In the genomic region with DNA sequence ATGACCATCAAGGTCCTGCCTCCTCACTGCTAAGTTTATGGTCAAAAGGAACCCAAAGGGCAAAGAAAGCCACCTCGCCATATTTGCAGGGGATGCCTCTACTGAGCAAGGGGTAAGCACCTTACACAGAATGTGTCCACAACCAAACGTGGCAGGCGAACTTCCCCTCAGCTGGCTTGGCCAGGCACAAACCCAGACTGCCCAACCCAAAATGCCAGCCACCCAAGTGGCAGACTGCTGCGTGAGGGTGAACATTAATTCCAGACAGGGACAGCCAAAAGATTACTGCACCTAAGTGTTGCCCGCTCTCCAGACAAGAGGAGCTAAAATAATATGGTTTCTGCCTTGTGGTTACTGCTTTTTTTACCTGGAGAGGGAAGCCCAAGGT, we compare ENCODE assay signal across 14 cellular contexts. TPM values are rescaled to one million over a fixed set of nuclear protein-coding genes. Genes with fewer than 3 reads are reported as not detected.
DNase-seq lines count a peak whose midpoint lies in the region; ATAC-seq, FAIRE-seq and TF ChIP-seq lines count a peak whose summit lies in the region.
"Had no signal": no experiment of that assay in that cellular context is flagged by ENCODE, and none has a peak within 500 bp of the region (broad histone marks: within the 10 kb centered on the region; RNA-seq: fewer than 3 reads in every experiment).

No MANE protein-coding gene starts in this region.

- peak overlapping the region; percentile 41; the same call in 1 of the 2 replicates for H2BK20ac ChIP-seq in IMR-90 (ENCODE audit: low read depth, low read length)

- POLR2A ChIA-PET in IMR-90 (lab: Charles Lee; ENCODE audit: unreplicated experiment), result no interaction called here
- POLR2A ChIA-PET in naive thymus-derived CD8-positive, alpha-beta T cell (lab: Charles Lee), result no interaction called here

- no peaks in the 10 kb centered on the region for H3K9me3 Mint-ChIP-seq in naive thymus-derived CD8-positive, alpha-beta T cell
- H3K9me3 Mint-ChIP-seq: activated T-cell treated with anti-CD3 and anti-CD28 coated beads, Interleukin-2, amount 50 U/mL, for 4 hours had no signal

- H4K8ac ChIP-seq in IMR-90 (ENCODE audit: low read depth in 2 of 2, low read length in 2 of 2), result peak overlapping the region in 1 of 2 experiments; percentile 44; a peak in 3 of 4 replicates

- no TSS peak for BruUV-seq in IMR-90 (replicated peaks; lab: Mats Ljungman, UMichigan)

- peak overlapping the region; percentile 4 for H2AFZ ChIP-seq in IMR-90 (replicated peaks; ENCODE audit: low read length, poor library complexity)

- H2BK15ac ChIP-seq in IMR-90 (ENCODE audit: low read depth, low read length), result peak overlapping the region; percentile 62; the same call in 1 of the 3 replicates

- ATAC-seq in IMR-90 (ENCODE audit: low read depth), result no peak
- no peak for ATAC-seq in naive thymus-derived CD8-positive, alpha-beta T cell
- ATAC-seq: activated T-cell treated with anti-CD3 and anti-CD28 coated beads, Interleukin-2, amount 50 U/mL, for 4 hours; HCT116 had no signal

- H3K14ac ChIP-seq in IMR-90 (replicated peaks; ENCODE audit: low read depth, low read length), result peak overlapping the region; percentile 69

- no peak overlapping the region for H3K4me3 Mint-ChIP-seq in naive thymus-derived CD8-positive, alpha-beta T cell
- H3K4me3 Mint-ChIP-seq: activated T-cell treated with anti-CD3 and anti-CD28 coated beads, Interleukin-2, amount 50 U/mL, for 4 hours; CD8-positive, alpha-beta memory T cell had no signal

- peak overlapping the region; percentile 80 for H3K4me2 ChIP-seq in IMR-90 (ENCODE audit: low read depth, low read length)

- H3K56ac ChIP-seq in IMR-90 (ENCODE audit: extremely low read depth, insufficient read depth, low read length), result no peak overlapping the region

- H4K91ac ChIP-seq in IMR-90 (ENCODE audit: insufficient read depth, low read depth, low read length), result peak overlapping the region; percentile 26

- FAIRE-seq in frontal cortex (lab: Jason Lieb, UNC), result no peak
- FAIRE-seq: bronchial epithelial cell had no signal

- H4K20me1 ChIP-seq in IMR-90 (ENCODE audit: insufficient read depth, low read length), result peaks cover 69% of the 10 kb centered on the region

- no peak for DNase-seq in IMR-90
- no peak for DNase-seq in fibroblast of mammary gland (ENCODE audit: low read depth)
- no peak for DNase-seq in transverse colon
- no peak for DNase-seq in OCI-M1 (lab: John Stamatoyannopoulos, UW)
- no peak for DNase-seq in frontal cortex (ENCODE audit: low spot score in 2 of 2)
- DNase-seq in activated CD4-positive, alpha-beta T cell treated with anti-CD3 and anti-CD28 coated beads, Interleukin-2, amount 50 U/mL, for 1 hour, result no peak
- no peak for DNase-seq in naive thymus-derived CD8-positive, alpha-beta T cell
- DNase-seq: activated T-cell treated with anti-CD3 and anti-CD28 coated beads, Interleukin-2, amount 50 U/mL, for 4 hours; CD8-positive, alpha-beta memory T cell had no signal

- peak overlapping the region; percentile 51 for H2AK9ac ChIP-seq in IMR-90 (replicated peaks; ENCODE audit: low read depth, low read length, poor library complexity)

- dilution Hi-C loops in IMR-90 (cut with HindIII; ENCODE audit: low sequenced_read_pairs, unreplicated experiment), result no loop called here

- no peak overlapping the region for H3K4me3 ChIP-seq in IMR-90 (ENCODE audit: insufficient read depth, low read depth, low read length)
- peak overlapping the region; percentile 24 for H3K4me3 ChIP-seq in fibroblast of mammary gland (ENCODE audit: control insufficient read depth, low read depth, low read length)
- peak overlapping the region; percentile 4 to 43 for H3K4me3 ChIP-seq in muscle layer of duodenum (ENCODE audit: low read depth in 1 of 2, low read length in 2 of 2)
- peak overlapping the region in 1 of 4 donors; percentile 35 for H3K4me3 ChIP-seq in transverse colon

- H3K9me3 ChIP-seq in IMR-90 (ENCODE audit: control insufficient read depth, insufficient read depth, low read length) (no peaks in the 10 kb centered on the region), muscle layer of duodenum (ENCODE audit: control insufficient read depth in 1 of 2, low read length in 2 of 2) (no peaks in the 10 kb centered on the region), transverse colon (no peaks in the 10 kb centered on the region)
- H3K9me3 ChIP-seq: Peyer's patch had no signal

- H3K27ac ChIP-seq in IMR-90 (ENCODE audit: insufficient read depth, low read length) (peak overlapping the region; percentile 48; the same call in 1 of the 2 replicates), muscle layer of duodenum (ENCODE audit: low read length) (no peak overlapping the region), transverse colon (peak overlapping the region; percentile 57 to 69 (median 64))

- peaks cover 37 to 69% (median 55%) of the 10 kb centered on the region in 5 donors for H3K27me3 Mint-ChIP-seq in naive thymus-derived CD8-positive, alpha-beta T cell
- H3K27me3 Mint-ChIP-seq: progenitor cell of endocrine pancreas had no signal

- no peak for TF ChIP-seq POLR2A in IMR-90 (IDR thresholded peaks at IDR 0.05; ENCODE audit: low read depth, low read length)
- TF ChIP-seq POLR2A in transverse colon (IDR thresholded peaks at IDR 0.05), result no peak

- no peak for TF ChIP-seq EP300 in transverse colon (IDR thresholded peaks at IDR 0.05; ENCODE audit: low read depth)

- in situ Hi-C loops in IMR-90 (cut with MboI; ENCODE audit: low sequenced_read_pairs) (no loop called here), transverse colon (cut with MboI; ENCODE audit: low pct_ligation_motif_present in 1 of 4, low pct_unique_long_range_greater_than_20kb in 1 of 4, low sequenced_read_pairs in 3 of 4) (no loop called here)

- H3K27me3 ChIP-seq in IMR-90 (ENCODE audit: control insufficient read depth, insufficient read depth, low read length) (no peaks in the 10 kb centered on the region), muscle layer of duodenum (ENCODE audit: low read depth, low read length) (no peaks in the 10 kb centered on the region), transverse colon (no peaks in the 10 kb centered on the region)
- H3K27me3 ChIP-seq: Peyer's patch had no signal

- peaks cover 33% of the 10 kb centered on the region for H3K4me1 ChIP-seq in IMR-90 (ENCODE audit: control insufficient read depth, insufficient read depth, low read length)
- peaks cover 15 to 44% of the 10 kb centered on the region in 2 donors for H3K4me1 ChIP-seq in muscle layer of duodenum (ENCODE audit: control insufficient read depth in 1 of 2, insufficient read depth in 2 of 2, low read length in 2 of 2)
- H3K4me1 ChIP-seq in transverse colon, result peaks cover 6 to 27% (median 16%) of the 10 kb centered on the region in 4 donors

- intact Hi-C loops in IMR-90 (cut with micrococcal nuclease) (no loop called here), transverse colon (cut with DNase I; ENCODE audit: low total_unique reads) (no loop called here)

- H2BK120ac ChIP-seq in IMR-90 (ENCODE audit: low read depth, low read length), result peak overlapping the region; percentile 58

- peak overlapping the region; percentile 70 for H3K4ac ChIP-seq in IMR-90 (ENCODE audit: low read depth, low read length)

- H2AK5ac ChIP-seq in IMR-90 (ENCODE audit: low read depth, low read length), result peak overlapping the region; percentile 60; the same call in 1 of the 2 replicates

- H3K36me3 ChIP-seq in IMR-90 (ENCODE audit: control insufficient read depth, insufficient read depth, low read length), result peaks cover 6% of the 10 kb centered on the region; the same call in 1 of the 2 replicates
- no peaks in the 10 kb centered on the region for H3K36me3 ChIP-seq in muscle layer of duodenum (ENCODE audit: control insufficient read depth in 1 of 2, insufficient read depth in 2 of 2, low read length in 2 of 2)
- H3K36me3 ChIP-seq in transverse colon, result no peaks in the 10 kb centered on the region
- H3K36me3 ChIP-seq: Peyer's patch had no signal

- peak overlapping the region; percentile 19; the same call in 1 of the 2 replicates for H4K5ac ChIP-seq in IMR-90 (ENCODE audit: low read depth, low read length)

- peak overlapping the region; percentile 49 for H3K18ac ChIP-seq in IMR-90 (ENCODE audit: low read depth, low read length)

- no peak overlapping the region for H3K27ac Mint-ChIP-seq in naive thymus-derived CD8-positive, alpha-beta T cell
- H3K27ac Mint-ChIP-seq: CD8-positive, alpha-beta memory T cell; progenitor cell of endocrine pancreas had no signal

- TF ChIP-seq CTCF in IMR-90 (conservative IDR thresholded peaks at IDR 0.05; ENCODE audit: low read depth, low read length), result no peak
- no peak for TF ChIP-seq CTCF in fibroblast of mammary gland (conservative IDR thresholded peaks at IDR 0.05; ENCODE audit: control insufficient read depth, insufficient read depth, low read depth, low read length)
- TF ChIP-seq CTCF in transverse colon (IDR thresholded peaks at IDR 0.05), result no peak

- H3K9ac ChIP-seq in IMR-90 (ENCODE audit: low read depth, low read length), result no peak overlapping the region

- no peaks in the 10 kb centered on the region for H3K36me3 Mint-ChIP-seq in naive thymus-derived CD8-positive, alpha-beta T cell

- no peak overlapping the region for H2BK5ac ChIP-seq in IMR-90 (ENCODE audit: low read depth, low read length, poor library complexity, severe bottlenecking)

- H3K4me1 Mint-ChIP-seq in naive thymus-derived CD8-positive, alpha-beta T cell, result peaks cover 0 to 6% (median under 1%) of the 10 kb centered on the region in 4 donors
- H3K4me1 Mint-ChIP-seq: CD8-positive, alpha-beta memory T cell had no signal

- no peak for TF ChIP-seq RAD21 in IMR-90 (IDR thresholded peaks at IDR 0.05; ENCODE audit: low read length)

- peaks cover 34% of the 10 kb centered on the region for H3K9me1 ChIP-seq in IMR-90 (ENCODE audit: insufficient read depth, low read length)

- 100% methylated on average over 1 of the region's 5 CpGs; no CpG with 5 or more reads in 1 of the 2 experiments for WGBS in IMR-90 (ENCODE audit: extremely low coverage in 2 of 2, insufficient read length in 1 of 2), 2 experiments
- 69% methylated on average over 5 of the region's 5 CpGs; no CpG with 5 or more reads in 1 of the 2 donors for WGBS in transverse colon (ENCODE audit: low coverage in 1 of 2), 2 donors

- H3K79me1 ChIP-seq in IMR-90 (ENCODE audit: low read depth in 1 of 2, low read length in 2 of 2), result peaks cover 62 to 88% of the 10 kb centered on the region in 2 experiments

- peak overlapping the region; percentile 54; the same call in 1 of the 2 replicates for H3K23ac ChIP-seq in IMR-90 (ENCODE audit: low read depth, low read length)

- CTCF ChIA-PET in IMR-90 (lab: Yijun Ruan, JAX), result interaction anchor here (0.6 kb wide), 1 partner anchor 11 kb away, joined by 3 read pairs; no protein-coding TSS in a partner anchor

TF ChIP-seq in IMR-90, 13 proteins besides CTCF, POLR2A, EP300 and RAD21 (continues in another document):
- TF ChIP-seq MXI1 (IDR thresholded peaks at IDR 0.05; ENCODE audit: borderline replicate concordance, low read depth, low read length) (no peak), RFX5 (IDR thresholded peaks at IDR 0.05; ENCODE audit: low read depth, low read length) (no peak)

RNA-seq across cellular contexts. Expression of gene ZNF697, which starts 16.0 kb away (rescaled TPM):
- total RNA-seq in IMR-90 (2012; rRNA removed) (10.2 and 14.4 TPM in 2 replicates), transverse colon (1 to 10 TPM in 3 of 4 donors, under 1 TPM in 1; 1.00 to 5.6 (median 2.9) TPM), frontal cortex (31.4 TPM)
- polyA plus RNA-seq in IMR-90 (2012; rRNA removed), result 5.7 and 6.2 TPM in 2 replicates
- 1.9 and 2.6 TPM in 2 replicates for polyA plus RNA-seq in IMR-90 (2012; cell fraction: cytosol; rRNA removed)
- 6.9 and 8.3 TPM in 2 replicates for polyA plus RNA-seq in IMR-90 (2012; cell fraction: nucleus; rRNA removed; ENCODE audit: low replicate concordance)
- total RNA-seq in naive thymus-derived CD8-positive, alpha-beta T cell, result under 1 TPM in 1 of 2 experiments, not detected in 1; 0.08 TPM
- polyA plus RNA-seq in naive thymus-derived CD8-positive, alpha-beta T cell, result not detected
- polyA plus RNA-seq: CD8-positive, alpha-beta memory T cell had no signal
